Comparison of ENCODE assay signal across 24 cellular contexts in the genomic region with DNA sequence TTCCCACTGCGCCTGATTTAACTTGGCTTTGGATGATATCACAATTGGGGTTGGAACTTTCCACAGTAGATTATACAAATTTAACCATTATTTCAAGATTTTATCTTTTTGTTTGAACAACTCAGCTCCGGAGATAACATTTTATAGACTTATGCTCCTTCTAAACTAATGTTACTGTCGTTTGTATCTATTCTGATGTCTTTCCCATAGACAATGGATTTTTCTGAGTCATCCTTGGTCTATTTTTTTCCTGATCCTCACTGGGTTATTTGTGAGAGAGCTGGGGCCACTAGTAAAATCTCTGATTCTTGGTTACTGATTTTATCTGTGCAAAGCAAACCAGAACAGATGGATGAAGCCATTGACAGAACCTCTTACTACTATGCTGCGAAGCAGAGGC.
"Had no signal": no experiment of that assay in that cellular context is flagged by ENCODE, and none has a peak within 500 bp of the region (broad histone marks: within the 10 kb centered on the region; RNA-seq: fewer than 3 reads in every experiment).

No MANE protein-coding gene starts in this region.

- ATAC-seq: activated CD4-positive, alpha-beta T cell treated with anti-CD3 and anti-CD28 coated beads for 36 hours; activated CD4-positive, CD25-positive, alpha-beta regulatory T cell treated with anti-CD3 and anti-CD28 coated beads, Interleukin-2, amount 50 U/mL, for 24 hours; activated CD8-positive, alpha-beta T cell treated with anti-CD3 and anti-CD28 coated beads, Interleukin-2, amount 10 ng/mL, durations not matched to agents 7 days and 5 days; activated naive CD4-positive, alpha-beta T cell treated with anti-CD3 and anti-CD28 coated beads, Interleukin-2, amount 50 U/mL, for 72 hours; Right ventricle myocardium inferior; WTC11 had no signal

- DNase-seq: activated CD4-positive, alpha-beta T cell treated with anti-CD3 and anti-CD28 coated beads for 36 hours; activated CD4-positive, alpha-beta T cell treated with anti-CD3 and anti-CD28 coated beads, Interleukin-2, amount 10 ng/mL, durations not matched to agents 7 days and 5 days; activated CD4-positive, alpha-beta T cell treated with anti-CD3 and anti-CD28 coated beads, Interleukin-2, amount 50 U/mL, for 48 hours; activated CD8-positive, alpha-beta T cell treated with anti-CD3 and anti-CD28 coated beads, Interleukin-2, amount 10 ng/mL, durations not matched to agents 7 days and 5 days; activated gamma-delta T cell; activated naive CD4-positive, alpha-beta T cell treated with Interleukin-2 at 50 U/mL for 16 hours; activated T-cell treated with anti-CD3 and anti-CD28 coated beads, Interleukin-2, amount 50 U/mL, for 24 hours; adrenal gland; anterior cingulate cortex; brain microvascular endothelial cell; NCI-H1105; NCI-H1417 treated with DMSO at 0.1 percent for 48 hours; NCI-H1930; NCI-H2081 treated with DMSO at 0.1 percent for 48 hours; NCI-H226; NCI-H524 treated with DMSO at 0.1 percent for 48 hours; Peyer's patch; SIG-M5 had no signal

- H3K36me3 ChIP-seq: adrenal gland, brain microvascular endothelial cell, cardiac muscle cell, Peyer's patch had no signal

- H3K4me1 ChIP-seq: adrenal gland, Peyer's patch had no signal

- H3K27ac ChIP-seq: adrenal gland, brain microvascular endothelial cell, cardiac muscle cell, Peyer's patch, RWPE1 had no signal

- H3K27me3 ChIP-seq: adrenal gland, brain microvascular endothelial cell, cardiac muscle cell, Peyer's patch had no signal

- H3K4me3 ChIP-seq: adrenal gland, cardiac muscle cell, Peyer's patch had no signal

- H3K9me3 ChIP-seq: adrenal gland, Peyer's patch had no signal
